In the genomic region with DNA sequence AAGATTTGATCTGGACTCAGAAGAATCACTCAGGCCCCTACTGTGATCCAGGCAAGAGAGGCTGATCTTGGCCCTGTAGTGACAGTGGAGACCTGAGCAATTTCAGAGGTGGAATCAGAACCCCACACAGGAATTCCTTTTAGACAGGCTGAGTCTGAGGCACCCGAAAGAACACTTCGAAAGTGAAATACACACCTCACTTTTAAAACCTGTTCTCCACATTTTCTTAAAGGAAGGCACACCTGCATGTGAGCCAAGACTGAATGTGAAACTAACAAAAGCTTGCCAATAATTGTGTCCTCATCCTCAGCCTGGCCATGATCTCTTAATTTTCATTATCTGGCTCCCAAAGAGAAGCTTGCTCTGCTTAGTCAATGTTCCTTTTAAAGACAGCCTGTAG, we compare ENCODE assay signal across 9 cellular contexts. TPM values are rescaled to one million over a fixed set of nuclear protein-coding genes. Genes with fewer than 3 reads are reported as not detected.
DNase-seq lines count a peak whose midpoint lies in the region; ATAC-seq lines count a peak whose summit lies in the region.
"Had no signal": no experiment of that assay in that cellular context is flagged by ENCODE, and none has a peak within 500 bp of the region (broad histone marks: within the 10 kb centered on the region; RNA-seq: fewer than 3 reads in every experiment).

No MANE protein-coding gene starts in this region.

- peak overlapping the region; percentile 19 for H3K18ac ChIP-seq in mesendoderm (ENCODE audit: low read length)

- no peak overlapping the region for H3K27ac ChIP-seq in mesendoderm (ENCODE audit: low read depth, low read length)

- DNase-seq in mesendoderm (no peak), putamen (ENCODE audit: low spot score) (no peak), glomerular visceral epithelial cell (ENCODE audit: extremely low spot score) (no peak)
- DNase-seq in activated CD4-positive, CD25-positive, alpha-beta regulatory T cell (lab: John Stamatoyannopoulos, UW) = no peak
- DNase-seq: activated naive CD8-positive, alpha-beta T cell treated with anti-CD3 and anti-CD28 coated beads, Interleukin-2, amount 10 ng/mL, durations not matched to agents 7 days and 5 days had no signal

- peaks cover 47% of the 10 kb centered on the region for H3K79me1 ChIP-seq in mesendoderm (ENCODE audit: low read length)

- H3K4me2 ChIP-seq in mesendoderm (ENCODE audit: low read length) = no peak overlapping the region

- H2AK5ac ChIP-seq in mesendoderm (ENCODE audit: low read length) = no peak overlapping the region

- H2BK5ac ChIP-seq in mesendoderm (ENCODE audit: low read length) = no peak overlapping the region

- no peaks in the 10 kb centered on the region for H3K27me3 ChIP-seq in mesendoderm (ENCODE audit: insufficient read depth, low read length, poor library complexity)

- no peak overlapping the region for H3K56ac ChIP-seq in mesendoderm (ENCODE audit: low read length)

- H3K23ac ChIP-seq in mesendoderm (ENCODE audit: low read length) = no peak overlapping the region

- no peak overlapping the region for H3K9ac ChIP-seq in mesendoderm (ENCODE audit: low read length)

- H3K4ac ChIP-seq in mesendoderm (ENCODE audit: low read depth, low read length) = no peak overlapping the region

- H3K4me1 ChIP-seq in mesendoderm (ENCODE audit: control insufficient read depth, low read depth, low read length) = peaks cover 32% of the 10 kb centered on the region

- H3K4me3 ChIP-seq in mesendoderm (ENCODE audit: low read length) = no peak overlapping the region

- H4K8ac ChIP-seq in mesendoderm (ENCODE audit: low read depth, low read length) = no peak overlapping the region

- H4K5ac ChIP-seq in mesendoderm (ENCODE audit: low read length) = no peak overlapping the region

- WGBS in mesendoderm (ENCODE audit: extremely low coverage, insufficient coverage, low lambda C conversion rate) = no CpG with 5 or more reads among the region's 2 CpGs

- H3K36me3 ChIP-seq in mesendoderm (ENCODE audit: control insufficient read depth, insufficient read depth, low read length) = no peaks in the 10 kb centered on the region

- peaks cover 68% of the 10 kb centered on the region for H3K79me2 ChIP-seq in mesendoderm (ENCODE audit: control insufficient read depth, insufficient read depth, low read length)

- peak; percentile 48 for ATAC-seq in GM18868 (IDR thresholded peaks at IDR 0.05; ENCODE audit: unreplicated experiment)
- peak; percentile 48 for ATAC-seq in GM21528 (IDR thresholded peaks at IDR 0.05; ENCODE audit: low FRiP score, unreplicated experiment)
- ATAC-seq in HG03139 (IDR thresholded peaks at IDR 0.05; ENCODE audit: unreplicated experiment) = peak; percentile 44
- ATAC-seq: activated CD4-positive, CD25-positive, alpha-beta regulatory T cell treated with anti-CD3 and anti-CD28 coated beads, Interleukin-2, amount 50 U/mL, for 24 hours had no signal

- H2BK15ac ChIP-seq in mesendoderm (replicated peaks; ENCODE audit: low read depth) = no peak overlapping the region

- H2BK120ac ChIP-seq in mesendoderm (ENCODE audit: low read depth, low read length) = no peak overlapping the region

RNA-seq across cellular contexts. Expression of a gene that starts 32.2 kb away (rescaled TPM):
- 31.7 TPM for polyA plus RNA-seq in mesendoderm (2013, experiment 1 of 2)
- polyA plus RNA-seq in mesendoderm (2013, experiment 2 of 2) = 33.6 TPM
